In genomic region chr11:128694618-128695481, GRCh38 we compare ENCODE assay signal across 8 cellular contexts. TPM values are rescaled to one million over a fixed set of nuclear protein-coding genes. Genes with fewer than 3 reads are reported as not detected.
DNase-seq lines count a peak whose midpoint lies in the region; ATAC-seq and TF ChIP-seq lines count a peak whose summit lies in the region.

No MANE protein-coding gene starts in this region.

- H3K4me3 Mint-ChIP-seq in CD4-positive, alpha-beta T cell, result peak overlapping the region; percentile 92

- peaks cover 6% of the 10 kb centered on the region; the same call in 1 of the 2 replicates for H3K36me3 ChIP-seq in RWPE2 (ENCODE audit: low read depth)
- H3K36me3 ChIP-seq in colonic mucosa, result no peaks in the 10 kb centered on the region
- H3K36me3 ChIP-seq in mucosa of descending colon (ENCODE audit: low read depth), result no peaks in the 10 kb centered on the region
- no peaks in the 10 kb centered on the region for H3K36me3 ChIP-seq in aorta (ENCODE audit: control insufficient read depth in 1 of 2, insufficient read depth in 2 of 2, low read length in 1 of 2)

- H3K27me3 Mint-ChIP-seq in CD4-positive, alpha-beta T cell, result peaks cover 16% of the 10 kb centered on the region

- peaks cover 72% of the 10 kb centered on the region for H3K4me1 Mint-ChIP-seq in CD4-positive, alpha-beta T cell (ENCODE audit: low read depth)

- CTCF ChIA-PET in CD4-positive, alpha-beta T cell (lab: Charles Lee), result no interaction called here

- intact Hi-C loops in CD4-positive, alpha-beta T cell (cut with DNase I, micrococcal nuclease), result loop anchor here (1.0 to 5.0 kb wide), 6 partner anchors 22 to 183 kb away; no protein-coding TSS in a partner anchor
- intact Hi-C loops in colonic mucosa (cut with DNase I) (no loop called here), mucosa of descending colon (cut with DNase I, micrococcal nuclease) (no loop called here), aorta (cut with DNase I) (no loop called here)

- no peaks in the 10 kb centered on the region for H3K9me3 Mint-ChIP-seq in CD4-positive, alpha-beta T cell

- DNase-seq in CD4-positive, alpha-beta T cell, result peak in 3 of 10 experiments; percentile 35 to 52 (median 36)
- no peak for DNase-seq in RWPE2 (ENCODE audit: low spot score)
- DNase-seq in colonic mucosa, result no peak
- peak in 2 of 3 donors; percentile 44 to 76 for DNase-seq in mucosa of descending colon
- DNase-seq in aorta, result peak; percentile 74 to 80
- DNase-seq in HuH-7.5 (ENCODE audit: low spot score), result no peak
- DNase-seq in islet precursor cell, result no peak

- H3K36me3 Mint-ChIP-seq in CD4-positive, alpha-beta T cell (ENCODE audit: low read depth), result peaks cover 59% of the 10 kb centered on the region

- ATAC-seq in CD4-positive, alpha-beta T cell (ENCODE audit: poor library complexity), result peak; percentile 11
- peak; percentile 22 for ATAC-seq in GM21619 (IDR thresholded peaks at IDR 0.05; ENCODE audit: unreplicated experiment)
- ATAC-seq in RWPE2 (ENCODE audit: low read depth), result peak; percentile 36
- ATAC-seq in mucosa of descending colon, result peak; percentile 52
- peak; percentile 45 for ATAC-seq in aorta (ENCODE audit: low FRiP score)

- POLR2A ChIA-PET in CD4-positive, alpha-beta T cell (lab: Charles Lee), result interaction anchor here (0.7 to 2.2 kb wide), 16 partner anchors 10 to 393 kb away, joined by 3 to 27 read pairs (median 6); no protein-coding TSS in a partner anchor

- no peaks in the 10 kb centered on the region for H3K27me3 ChIP-seq in CD4-positive, alpha-beta T cell (ENCODE audit: control insufficient read depth, insufficient read depth, low read length)
- no peaks in the 10 kb centered on the region for H3K27me3 ChIP-seq in RWPE2 (ENCODE audit: insufficient read depth, poor library complexity, severe bottlenecking)
- peaks cover 51% of the 10 kb centered on the region for H3K27me3 ChIP-seq in colonic mucosa
- H3K27me3 ChIP-seq in aorta (ENCODE audit: control insufficient read depth in 1 of 2, insufficient read depth in 2 of 2, low read length in 1 of 2), result no peaks in the 10 kb centered on the region

- no peaks in the 10 kb centered on the region for H3K9me3 ChIP-seq in CD4-positive, alpha-beta T cell (ENCODE audit: control insufficient read depth, low read length)
- H3K9me3 ChIP-seq in RWPE2 (ENCODE audit: severe bottlenecking), result no peaks in the 10 kb centered on the region
- H3K9me3 ChIP-seq in colonic mucosa, result no peaks in the 10 kb centered on the region
- no peaks in the 10 kb centered on the region for H3K9me3 ChIP-seq in mucosa of descending colon
- H3K9me3 ChIP-seq in aorta (ENCODE audit: control insufficient read depth, low read length), result no peaks in the 10 kb centered on the region

- peak overlapping the region; percentile 90 for H3K27ac Mint-ChIP-seq in CD4-positive, alpha-beta T cell

- WGBS in aorta, 2 donors, result 10 to 14% methylated on average over 50 to 70 of the region's 70 CpGs

- H3K4me3 ChIP-seq in RWPE2 (ENCODE audit: severe bottlenecking), result peak overlapping the region; percentile 61
- peak overlapping the region; percentile 47 for H3K4me3 ChIP-seq in colonic mucosa
- peak overlapping the region; percentile 38 for H3K4me3 ChIP-seq in mucosa of descending colon
- H3K4me3 ChIP-seq in aorta (ENCODE audit: low read length in 2 of 2), result peak overlapping the region; percentile 49 to 77

- H3K9ac ChIP-seq in colonic mucosa (ENCODE audit: low read depth in 2 of 2, low read length in 2 of 2), result peak overlapping the region; percentile 68 to 75

- H3K4me1 ChIP-seq in RWPE2 (ENCODE audit: insufficient read depth, poor library complexity, severe bottlenecking) (no peaks in the 10 kb centered on the region), colonic mucosa (no peaks in the 10 kb centered on the region), mucosa of descending colon (ENCODE audit: low read depth) (peaks cover 3% of the 10 kb centered on the region), aorta (ENCODE audit: control insufficient read depth in 1 of 2, insufficient read depth in 2 of 2, low read length in 2 of 2) (no peaks in the 10 kb centered on the region)

- TF ChIP-seq CTCF in CD4-positive, alpha-beta T cell (IDR thresholded peaks at IDR 0.05), result no peak
- TF ChIP-seq CTCF in RWPE2 (IDR thresholded peaks at IDR 0.05; ENCODE audit: poor library complexity, severe bottlenecking) (no peak), colonic mucosa (IDR thresholded peaks at IDR 0.05) (no peak), mucosa of descending colon (IDR thresholded peaks at IDR 0.05) (no peak)

- H3K27ac ChIP-seq in CD4-positive, alpha-beta T cell (ENCODE audit: low read depth, low read length), result peak overlapping the region; percentile 89
- peak overlapping the region; percentile 70 for H3K27ac ChIP-seq in RWPE2 (ENCODE audit: poor library complexity, severe bottlenecking)
- peak overlapping the region; percentile 80 for H3K27ac ChIP-seq in colonic mucosa
- H3K27ac ChIP-seq in aorta (ENCODE audit: low read depth in 1 of 2, low read length in 2 of 2), result no peak overlapping the region

RNA-seq across cellular contexts. Expression of gene FLI1, which starts 1.0 kb away (rescaled TPM):
- total RNA-seq in CD4-positive, alpha-beta T cell, result 10 to 100 TPM; 56.6 to 60.4 TPM
- 1 to 10 TPM; 5.3 to 6.6 TPM for total RNA-seq in colonic mucosa
- total RNA-seq in mucosa of descending colon, result 10 to 100 TPM in 2 of 3 donors, 1 to 10 TPM in 1; 5.8 to 10.9 (median 10.1) TPM
- total RNA-seq in aorta, result 10 to 100 TPM; 32.5 to 65.0 TPM
- 1 to 10 TPM; 4.1 to 5.5 TPM for polyA plus RNA-seq in aorta

Comparison
In these comparisons a context has a peak if more than half of its experiments do, and no peak if none do; other contexts are left out.
1. DNase-seq: peak in mucosa of descending colon (2 of 3) and aorta (2 of 2); none in RWPE2 (single experiment), colonic mucosa (single experiment), HuH-7.5 (single experiment) and islet precursor cell (single experiment).
2. H3K27ac ChIP-seq: peak in CD4-positive, alpha-beta T cell (single experiment), RWPE2 (single experiment) and colonic mucosa (single experiment); none in aorta (0 of 2).
3. intact Hi-C loops: an anchor here in CD4-positive, alpha-beta T cell (1.0 to 5.0 kb wide); none called in colonic mucosa, mucosa of descending colon and aorta.
4. Peak in every context shown above with its lines, with median percentiles within 50 percentile points of each other: ATAC-seq and H3K4me3 ChIP-seq.